ENCODE assay signal across 9 cellular contexts in genomic region chr9:90870646-90871326, GRCh38.
DNase-seq lines count a peak whose midpoint lies in the region; ATAC-seq, FAIRE-seq and TF ChIP-seq lines count a peak whose summit lies in the region.
"Had no signal": no experiment of that assay in that cellular context is flagged by ENCODE, and none has a peak within 500 bp of the region (broad histone marks: within the 10 kb centered on the region; RNA-seq: fewer than 3 reads in every experiment).

No MANE protein-coding gene starts in this region.

- no peak overlapping the region for H3K4me2 ChIP-seq in SK-N-SH

- DNase-seq in NCI-H1092 treated with DMSO at 0.1 percent for 48 hours (lab: John Stamatoyannopoulos, UW) (peak; percentile 80), NCI-H1092 (lab: John Stamatoyannopoulos, UW) (no peak), SK-N-SH (peak; percentile 50), right lobe of liver (no peak)
- peak; percentile 20 for DNase-seq in stimulated activated naive CD4-positive, alpha-beta T cell treated with Interleukin-2 at 50 U/mL for 16 hours (lab: John Stamatoyannopoulos, UW)

- H3K4me3 ChIP-seq in SK-N-SH (ENCODE audit: low read depth in 2 of 2, low read length in 1 of 2), result peak overlapping the region in 1 of 2 experiments; percentile 35; a peak in 1 of 4 replicates
- H3K4me3 ChIP-seq in right lobe of liver, result no peak overlapping the region

- no peak overlapping the region for H2AFZ ChIP-seq in SK-N-SH (ENCODE audit: low read depth)

- no peak for TF ChIP-seq EP300 in SK-N-SH (IDR thresholded peaks at IDR 0.05; ENCODE audit: borderline replicate concordance in 1 of 2, low read depth in 1 of 2, low read length in 1 of 2)

- 2% methylated on average over 4 of the region's 4 CpGs for WGBS in SK-N-SH (ENCODE audit: low lambda C conversion rate)
- WGBS in right lobe of liver (ENCODE audit: insufficient coverage, low coverage, low lambda C conversion rate, missing lambda C conversion rate), result 4% methylated on average over 4 of the region's 4 CpGs

- FAIRE-seq in colon (lab: Jason Lieb, UNC), result peak; percentile 86

- TF ChIP-seq CTCF in LNCAP (IDR thresholded peaks at IDR 0.05), result peak; percentile 89
- TF ChIP-seq CTCF in SK-N-SH (IDR thresholded peaks at IDR 0.05), result peak; percentile 95
- TF ChIP-seq CTCF in right lobe of liver (IDR thresholded peaks at IDR 0.05), result peak; percentile 76 to 93 (median 88)

- peak; percentile 65 to 72 (median 68) for ATAC-seq in right lobe of liver
- no peak for ATAC-seq in GM19455 (IDR thresholded peaks at IDR 0.05; ENCODE audit: unreplicated experiment)
- ATAC-seq: activated naive CD4-positive, alpha-beta T cell treated with anti-CD3 and anti-CD28 coated beads, Interleukin-2, amount 50 U/mL, for 72 hours had no signal

- POLR2A ChIA-PET in SK-N-SH (lab: Yijun Ruan, JAX), result no interaction called here

- no peak overlapping the region for H3K9ac ChIP-seq in SK-N-SH

- H3K4me1 ChIP-seq in SK-N-SH (ENCODE audit: control insufficient read depth in 1 of 2, insufficient read depth in 2 of 2, low read depth in 1 of 2, low read length in 1 of 2), result no peaks in the 10 kb centered on the region; a peak in 1 of 4 replicates
- H3K4me1 ChIP-seq in right lobe of liver, result no peaks in the 10 kb centered on the region

- H3K27me3 ChIP-seq in SK-N-SH (ENCODE audit: insufficient read depth) (no peaks in the 10 kb centered on the region), right lobe of liver (no peaks in the 10 kb centered on the region)

- peak; percentile 91 for TF ChIP-seq RAD21 in SK-N-SH (IDR thresholded peaks at IDR 0.05; ENCODE audit: low read length)

- H3K36me3 ChIP-seq in SK-N-SH (replicated peaks in 1 of 2; ENCODE audit: control insufficient read depth in 1 of 2, insufficient read depth in 2 of 2, low read length in 1 of 2) (no peaks in the 10 kb centered on the region), right lobe of liver (no peaks in the 10 kb centered on the region)

- H4K20me1 ChIP-seq in SK-N-SH (ENCODE audit: insufficient read depth), result no peaks in the 10 kb centered on the region

- H3K27ac ChIP-seq in SK-N-SH (ENCODE audit: low read depth in 2 of 2, low read length in 1 of 2), result no peak overlapping the region
- H3K27ac ChIP-seq in right lobe of liver, result no peak overlapping the region

- intact Hi-C loops in right lobe of liver (cut with DNase I), result no loop called here

- no peak for TF ChIP-seq POLR2A in right lobe of liver (IDR thresholded peaks at IDR 0.05)

- H3K9me3 ChIP-seq in SK-N-SH, result no peaks in the 10 kb centered on the region
- no peaks in the 10 kb centered on the region for H3K9me3 ChIP-seq in right lobe of liver

- H3K79me2 ChIP-seq in SK-N-SH (ENCODE audit: insufficient read depth), result no peaks in the 10 kb centered on the region

- CTCF ChIA-PET in SK-N-SH (lab: Yijun Ruan, JAX), result interaction anchor here (0.6 to 4.4 kb wide), 37 partner anchors 10 to 1296 kb away, joined by 3 to 51 read pairs (median 3); partner anchors contain the start of gene DIRAS2

- no peaks in the 10 kb centered on the region for H3F3A ChIP-seq in SK-N-SH (replicated peaks; ENCODE audit: insufficient read depth)

- H3K9me2 ChIP-seq in SK-N-SH, result no peaks in the 10 kb centered on the region

TF ChIP-seq in SK-N-SH, 30 proteins besides CTCF, POLR2A, EP300 and RAD21:
- TF ChIP-seq SMC3 (IDR thresholded peaks at IDR 0.05; ENCODE audit: low read depth, low read length), result peak; percentile 63
- TF ChIP-seq YY1 (IDR thresholded peaks at IDR 0.05; ENCODE audit: low read depth), result no peak
- TF ChIP-seq NFIC (IDR thresholded peaks at IDR 0.05; ENCODE audit: borderline replicate concordance), result no peak
- TF ChIP-seq GABPA (IDR thresholded peaks at IDR 0.05; ENCODE audit: low read depth), result no peak
- TF ChIP-seq SIN3A (IDR thresholded peaks at IDR 0.05; ENCODE audit: borderline replicate concordance, low read depth, low read length), result no peak

Comparison
In these comparisons a context has a peak if more than half of its experiments do, and no peak if none do; other contexts are left out.
1. DNase-seq: peak in NCI-H1092 treated with DMSO at 0.1 percent for 48 hours (single experiment), SK-N-SH (single experiment) and stimulated activated naive CD4-positive, alpha-beta T cell treated with Interleukin-2 at 50 U/mL for 16 hours (single experiment); none in NCI-H1092 (single experiment) and right lobe of liver (0 of 3).
2. Peak in every context shown above with its lines, with median percentiles within 50 percentile points of each other: CTCF ChIP-seq.